15 cellular contexts compared by ENCODE assay signal in the genomic region with DNA sequence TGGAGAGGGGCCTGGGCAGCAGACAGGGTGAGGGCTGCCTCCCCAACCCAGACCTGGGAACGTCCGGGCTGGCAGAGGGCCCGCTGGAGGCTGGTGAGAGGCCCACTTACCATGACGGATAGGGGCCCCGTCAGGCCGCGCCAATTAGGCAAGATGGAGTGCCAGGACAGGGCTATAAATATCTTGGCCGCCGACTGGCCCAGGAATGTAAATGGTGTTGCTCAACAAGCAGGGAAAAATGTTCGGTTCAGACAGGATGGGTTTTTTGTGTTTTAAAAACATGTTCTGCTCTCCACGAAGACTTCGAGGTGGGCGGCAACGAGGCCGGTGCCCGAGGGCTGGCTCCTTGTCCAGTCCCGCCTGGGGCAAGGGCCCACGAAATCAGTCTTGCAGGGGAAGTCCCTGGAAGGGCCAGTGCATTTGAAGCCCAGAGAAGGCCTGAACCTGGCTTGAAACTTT. TPM values are rescaled to one million over a fixed set of nuclear protein-coding genes. Genes with fewer than 3 reads are reported as not detected.
DNase-seq lines count a peak whose midpoint lies in the region; ATAC-seq and TF ChIP-seq lines count a peak whose summit lies in the region.
"Had no signal": no experiment of that assay in that cellular context is flagged by ENCODE, and none has a peak within 500 bp of the region (broad histone marks: within the 10 kb centered on the region; RNA-seq: fewer than 3 reads in every experiment).

No MANE protein-coding gene starts in this region.

- peaks cover 2% of the 10 kb centered on the region for H3K4me1 ChIP-seq in right cardiac atrium (ENCODE audit: control insufficient read depth, insufficient read depth, low read length)
- H3K4me1 ChIP-seq in spleen = no peaks in the 10 kb centered on the region

- H3K27me3 Mint-ChIP-seq in activated T-helper 2 cell treated with anti-CD3 and anti-CD28 coated beads, Interferon-gamma antibody, Interleukin-2, Interleukin-4, amounts not matched to agents 10 μg/mL and 5 μg/mL and 100 μg/mL, durations not matched to agents 14 hours and 24 hours and 36 hours (ENCODE audit: low read depth) = no peaks in the 10 kb centered on the region

- H3K27ac Mint-ChIP-seq in activated T-helper 2 cell treated with anti-CD3 and anti-CD28 coated beads, Interferon-gamma antibody, Interleukin-2, Interleukin-4, amounts not matched to agents 10 μg/mL and 5 μg/mL and 100 μg/mL, durations not matched to agents 14 hours and 24 hours and 36 hours = no peak overlapping the region
- H3K27ac Mint-ChIP-seq: activated CD8-positive, alpha-beta T cell treated with anti-CD3 and anti-CD28 coated beads for 36 hours; activated naive CD4-positive, alpha-beta T cell treated with anti-CD3 and anti-CD28 coated beads, Interleukin-2, amount 50 U/mL, for 72 hours; CD4-positive, alpha-beta T cell had no signal

- WGBS in right cardiac atrium = 51% methylated on average over 18 of the region's 18 CpGs
- 65 to 86% (median 80%) methylated on average over 18 of the region's 18 CpGs for WGBS in spleen, 5 donors

- TF ChIP-seq CTCF in brain microvascular endothelial cell (IDR thresholded peaks at IDR 0.05; ENCODE audit: low read depth, low read length, missing control alignments) (no peak), spleen (IDR thresholded peaks at IDR 0.05 in 8 of 11, conservative IDR thresholded peaks at IDR 0.05 in 3 of 11) (no peak), WERI-Rb-1 (IDR thresholded peaks at IDR 0.05; ENCODE audit: low read depth, low read length) (no peak)

- peaks cover 22% of the 10 kb centered on the region for H3K9me3 Mint-ChIP-seq in activated T-helper 2 cell treated with anti-CD3 and anti-CD28 coated beads, Interferon-gamma antibody, Interleukin-2, Interleukin-4, amounts not matched to agents 10 μg/mL and 5 μg/mL and 100 μg/mL, durations not matched to agents 14 hours and 24 hours and 36 hours

- DNase-seq in EL (peak; percentile 71), brain microvascular endothelial cell (peak; percentile 36), right cardiac atrium (peak; percentile 75 to 88 (median 87)), spleen (no peak), WERI-Rb-1 (no peak), cortex of kidney (lab: John Stamatoyannopoulos, UW) (no peak)
- DNase-seq in activated T-helper 2 cell treated with anti-CD3 and anti-CD28 coated beads, Interferon-gamma antibody, Interleukin-2, Interleukin-4, amounts not matched to agents 10 μg/mL and 5 μg/mL and 100 μg/mL, durations not matched to agents 14 hours and 24 hours and 36 hours (ENCODE audit: low spot score) = no peak
- DNase-seq: activated CD8-positive, alpha-beta T cell treated with anti-CD3 and anti-CD28 coated beads for 36 hours; CD4-positive, alpha-beta T cell; NCI-H1048; NCI-H774; T-helper 1 cell had no signal

- in situ Hi-C loops in brain microvascular endothelial cell (cut with HindIII; ENCODE audit: low pct_ligation_motif_present, low sequenced_read_pairs) = no loop called here

- no peak for TF ChIP-seq POLR2A in spleen (IDR thresholded peaks at IDR 0.05)

- ATAC-seq in right cardiac atrium = peak; percentile 50 to 68
- no peak for ATAC-seq in GM18517 (IDR thresholded peaks at IDR 0.05; ENCODE audit: unreplicated experiment)
- ATAC-seq: activated CD8-positive, alpha-beta T cell treated with anti-CD3 and anti-CD28 coated beads for 36 hours; activated naive CD4-positive, alpha-beta T cell treated with anti-CD3 and anti-CD28 coated beads, Interleukin-2, amount 50 U/mL, for 72 hours had no signal

- no peaks in the 10 kb centered on the region for H3K36me3 Mint-ChIP-seq in activated T-helper 2 cell treated with anti-CD3 and anti-CD28 coated beads, Interferon-gamma antibody, Interleukin-2, Interleukin-4, amounts not matched to agents 10 μg/mL and 5 μg/mL and 100 μg/mL, durations not matched to agents 14 hours and 24 hours and 36 hours (ENCODE audit: low read depth)

- intact Hi-C loops in right cardiac atrium (cut with DNase I) = loop anchor here in 2 of 4 donors (5.0 to 10.0 kb wide), 2 partner anchors 35 to 97 kb away; a partner anchor contains a TSS
- intact Hi-C loops in spleen (cut with DNase I; ENCODE audit: low total_unique reads) = no loop called here
- intact Hi-C loops in activated T-helper 2 cell treated with anti-CD3 and anti-CD28 coated beads, Interferon-gamma antibody, Interleukin-2, Interleukin-4, amounts not matched to agents 10 μg/mL and 5 μg/mL and 100 μg/mL, durations not matched to agents 14 hours and 24 hours and 36 hours (cut with micrococcal nuclease) = no loop called here

- no peaks in the 10 kb centered on the region for H3K4me1 Mint-ChIP-seq in activated T-helper 2 cell treated with anti-CD3 and anti-CD28 coated beads, Interferon-gamma antibody, Interleukin-2, Interleukin-4, amounts not matched to agents 10 μg/mL and 5 μg/mL and 100 μg/mL, durations not matched to agents 14 hours and 24 hours and 36 hours (ENCODE audit: low read depth)

- H3K27me3 ChIP-seq in brain microvascular endothelial cell (replicated peaks) (no peaks in the 10 kb centered on the region), right cardiac atrium (ENCODE audit: control insufficient read depth, insufficient read depth) (no peaks in the 10 kb centered on the region), spleen (replicated peaks in 1 of 7) (no peaks in the 10 kb centered on the region), WERI-Rb-1 (ENCODE audit: insufficient read depth, low read depth, severe bottlenecking) (no peaks in the 10 kb centered on the region)

- H3K9me3 ChIP-seq in right cardiac atrium (ENCODE audit: control insufficient read depth, low read length) = no peaks in the 10 kb centered on the region
- H3K9me3 ChIP-seq in spleen = peaks cover 0 to 23% (median 14%) of the 10 kb centered on the region in 8 donors
- peaks cover 17% of the 10 kb centered on the region for H3K9me3 ChIP-seq in WERI-Rb-1 (ENCODE audit: severe bottlenecking)

- H3K4me3 Mint-ChIP-seq in activated T-helper 2 cell treated with anti-CD3 and anti-CD28 coated beads, Interferon-gamma antibody, Interleukin-2, Interleukin-4, amounts not matched to agents 10 μg/mL and 5 μg/mL and 100 μg/mL, durations not matched to agents 14 hours and 24 hours and 36 hours (ENCODE audit: low read depth) = no peak overlapping the region
- H3K4me3 Mint-ChIP-seq: activated CD8-positive, alpha-beta T cell treated with anti-CD3 and anti-CD28 coated beads for 36 hours; CD4-positive, alpha-beta T cell had no signal

- no peak overlapping the region for H3K4me3 ChIP-seq in brain microvascular endothelial cell (ENCODE audit: low read depth, low read length)
- H3K4me3 ChIP-seq in right cardiac atrium (ENCODE audit: low read length) = no peak overlapping the region
- no peak overlapping the region for H3K4me3 ChIP-seq in spleen
- no peak overlapping the region for H3K4me3 ChIP-seq in WERI-Rb-1 (ENCODE audit: low read depth, low read length)

- no peaks in the 10 kb centered on the region for H3K36me3 ChIP-seq in brain microvascular endothelial cell (replicated peaks)
- no peaks in the 10 kb centered on the region for H3K36me3 ChIP-seq in spleen
- H3K36me3 ChIP-seq in WERI-Rb-1 = no peaks in the 10 kb centered on the region

- H3K27ac ChIP-seq in brain microvascular endothelial cell = no peak overlapping the region
- H3K27ac ChIP-seq in right cardiac atrium (ENCODE audit: low read length) = peak overlapping the region; percentile 13
- peak overlapping the region in 7 of 8 donors; percentile 25 to 58 (median 41) for H3K27ac ChIP-seq in spleen
- H3K27ac ChIP-seq in WERI-Rb-1 = no peak overlapping the region
- H3K27ac ChIP-seq: HL-60 had no signal

RNA-seq across cellular contexts. Expression of a gene that starts 35.8 kb away (rescaled TPM):
- total RNA-seq in right cardiac atrium (100 to 1,000 TPM in 3 of 4 donors, 10 to 100 TPM in 1; 100.0 to 323 (median 120) TPM), spleen (10 to 100 TPM; 11.7 to 94.7 (median 38.6) TPM)
- polyA plus RNA-seq in right cardiac atrium (73.4 TPM), spleen (10 to 100 TPM; 11.1 to 65.9 (median 24.7) TPM)
- total RNA-seq in activated T-helper 2 cell treated with anti-CD3 and anti-CD28 coated beads, Interferon-gamma antibody, Interleukin-2, Interleukin-4, amounts not matched to agents 10 μg/mL and 5 μg/mL and 100 μg/mL, durations not matched to agents 14 hours and 24 hours and 36 hours = not detected in 2 replicates
- total RNA-seq: activated CD8-positive, alpha-beta T cell treated with anti-CD3 and anti-CD28 coated beads for 36 hours; activated naive CD4-positive, alpha-beta T cell treated with anti-CD3 and anti-CD28 coated beads, Interleukin-2, amount 50 U/mL, for 72 hours; CD4-positive, alpha-beta T cell had no signal

Comparison
In these comparisons a context has a peak if more than half of its experiments do, and no peak if none do; other contexts are left out.
1. DNase-seq: peak in EL (single experiment), brain microvascular endothelial cell (single experiment) and right cardiac atrium (3 of 3); none in spleen (single experiment), activated T-helper 2 cell treated with anti-CD3 and anti-CD28 coated beads, Interferon-gamma antibody, Interleukin-2, Interleukin-4, amounts not matched to agents 10 μg/mL and 5 μg/mL and 100 μg/mL, durations not matched to agents 14 hours and 24 hours and 36 hours (single experiment), WERI-Rb-1 (single experiment) and cortex of kidney (single experiment).
2. H3K27ac ChIP-seq: peak in right cardiac atrium (single experiment) and spleen (7 of 8); none in brain microvascular endothelial cell (single experiment) and WERI-Rb-1 (single experiment).
3. RNA of a gene that starts 35.8 kb away (total RNA-seq): 100.0 to 323 TPM in right cardiac atrium and 11.7 to 94.7 TPM in spleen; not detected in activated T-helper 2 cell treated with anti-CD3 and anti-CD28 coated beads, Interferon-gamma antibody, Interleukin-2, Interleukin-4, amounts not matched to agents 10 μg/mL and 5 μg/mL and 100 μg/mL, durations not matched to agents 14 hours and 24 hours and 36 hours; every median in the first group is over 10 times any median in the second.